In the genomic region with DNA sequence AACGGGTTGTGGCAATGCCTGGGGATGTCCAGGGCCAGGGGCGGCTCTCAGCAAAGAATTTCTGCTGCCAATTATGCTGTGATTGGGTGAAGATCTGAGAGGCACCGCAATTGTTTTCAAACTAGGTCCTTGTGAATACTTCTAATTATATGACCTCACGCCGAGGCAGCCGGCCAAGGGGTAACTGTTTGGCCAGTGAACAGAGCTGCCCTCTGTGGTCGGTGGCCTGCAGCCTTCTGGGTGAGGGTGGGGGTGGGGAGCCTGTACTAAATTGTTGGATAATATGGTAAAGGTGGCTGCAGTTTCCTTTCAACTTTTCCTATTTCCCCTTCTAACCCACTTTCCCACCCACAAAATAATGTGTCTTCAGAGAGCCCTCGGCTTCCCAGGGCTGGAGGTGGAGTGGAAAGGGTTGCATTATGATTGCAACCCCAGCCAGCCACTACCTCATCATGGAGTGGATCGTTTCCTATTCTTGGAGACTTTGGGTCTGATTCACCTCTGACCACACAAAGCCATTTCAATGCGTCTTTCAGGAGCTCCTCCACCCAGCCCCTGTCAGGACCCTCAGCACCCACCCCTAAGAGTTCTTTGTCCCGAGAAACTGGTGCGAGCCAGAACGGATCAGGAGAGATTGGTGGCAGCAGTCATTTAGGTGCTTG, we compare ENCODE assay signal across 17 cellular contexts. TPM values are rescaled to one million over a fixed set of nuclear protein-coding genes. Genes with fewer than 3 reads are reported as not detected.
A peak's percentile ranks its signal among the peaks of the same experiment; 100 is the strongest.
DNase-seq lines count a peak whose midpoint lies in the region; ATAC-seq and TF ChIP-seq lines count a peak whose summit lies in the region.
"Had no signal": no experiment of that assay in that cellular context is flagged by ENCODE, and none has a peak within 500 bp of the region (broad histone marks: within the 10 kb centered on the region; RNA-seq: fewer than 3 reads in every experiment).

No MANE protein-coding gene starts in this region.

- peak overlapping the region in 1 of 2 donors; percentile 16 for H3K27ac ChIP-seq in right atrium auricular region
- no peak overlapping the region for H3K27ac ChIP-seq in vagina
- H3K27ac ChIP-seq: A549, right lobe of liver had no signal

- H3K36me3 ChIP-seq in right atrium auricular region (no peaks in the 10 kb centered on the region), vagina (no peaks in the 10 kb centered on the region)
- H3K36me3 ChIP-seq: right lobe of liver had no signal

- intact Hi-C loops in vagina (cut with DNase I): no loop called here

- H3K4me1 ChIP-seq in right atrium auricular region (peaks cover 0 to 49% of the 10 kb centered on the region in 2 donors), vagina (peaks cover 27% of the 10 kb centered on the region)
- H3K4me1 ChIP-seq: A549, Caco-2, right lobe of liver had no signal

- H3K4me3 ChIP-seq in right atrium auricular region: no peak overlapping the region
- no peak overlapping the region for H3K4me3 ChIP-seq in vagina
- H3K4me3 ChIP-seq: A549, right lobe of liver had no signal

- H3K9me3 ChIP-seq in right atrium auricular region (no peaks in the 10 kb centered on the region), vagina (no peaks in the 10 kb centered on the region)
- H3K9me3 ChIP-seq: A549, Caco-2, right lobe of liver had no signal

- ATAC-seq in HG03460 (IDR thresholded peaks at IDR 0.05; ENCODE audit: unreplicated experiment): no peak
- ATAC-seq: A549, right lobe of liver had no signal

- TF ChIP-seq POLR2A in vagina (IDR thresholded peaks at IDR 0.05): no peak

- H3K27me3 ChIP-seq in right atrium auricular region: no peaks in the 10 kb centered on the region
- no peaks in the 10 kb centered on the region for H3K27me3 ChIP-seq in vagina
- H3K27me3 ChIP-seq: right lobe of liver had no signal

- peak; percentile 42 for DNase-seq in A172 (ENCODE audit: low spot score)
- DNase-seq in astrocyte of the hippocampus (ENCODE audit: low read depth, low spot score): peak; percentile 74
- DNase-seq in right atrium auricular region (ENCODE audit: low spot score): peak; percentile 74
- DNase-seq in occipital lobe (lab: John Stamatoyannopoulos, UW): peak; percentile 76
- no peak for DNase-seq in UCSD-AML1 (lab: John Stamatoyannopoulos, UW; ENCODE audit: unreplicated experiment)
- DNase-seq in DMS53 (lab: John Stamatoyannopoulos, UW): no peak
- DNase-seq in vagina (ENCODE audit: extremely low spot score in 2 of 2): no peak
- DNase-seq: activated CD4-positive, CD25-positive, alpha-beta regulatory T cell treated with anti-CD3 and anti-CD28 coated beads, Interleukin-2, amount 50 U/mL, for 72 hours; activated naive CD8-positive, alpha-beta T cell treated with anti-CD3 and anti-CD28 coated beads for 36 hours; Caco-2; cortex of kidney; NCI-H1417 treated with DMSO at 0.1 percent for 48 hours; right lobe of liver; stimulated activated naive CD4-positive, alpha-beta T cell treated with Interleukin-2 at 50 U/mL for 16 hours had no signal

- TF ChIP-seq CTCF in right atrium auricular region (IDR thresholded peaks at IDR 0.05) (no peak), vagina (IDR thresholded peaks at IDR 0.05) (no peak)

RNA-seq across cellular contexts. Expression of gene DNAI2, which starts 2.0 kb away (rescaled TPM):
- not detected in 2 replicates for total RNA-seq in A172 (2014; rRNA removed; shearing (Covaris generic))
- total RNA-seq in right atrium auricular region: not detected
- not detected for total RNA-seq in occipital lobe
- total RNA-seq in vagina: not detected
- total RNA-seq: activated naive CD8-positive, alpha-beta T cell treated with anti-CD3 and anti-CD28 coated beads for 36 hours; Caco-2; NCI-H460; right lobe of liver had no signal

RNA-seq across cellular contexts. Expression of gene KIF19, which starts 54.0 kb away (rescaled TPM):
- total RNA-seq in A172 (2014; rRNA removed; shearing (Covaris generic)): not detected in 2 replicates
- total RNA-seq in right atrium auricular region (under 1 TPM in 1 of 2 donors, not detected in 1; 0.30 TPM), occipital lobe (not detected), vagina (5.6 TPM)
- total RNA-seq: Caco-2, NCI-H460 had no signal

RNA-seq across cellular contexts. Expression of gene TTYH2, which starts 58.7 kb away (rescaled TPM):
- 0.72 and 1.3 TPM in 2 replicates for total RNA-seq in A172 (2014; rRNA removed; shearing (Covaris generic))
- 10 to 100 TPM; 18.2 to 26.0 TPM for total RNA-seq in right atrium auricular region
- 8.3 TPM for total RNA-seq in occipital lobe
- total RNA-seq in vagina: 3.4 TPM

Comparison
In these comparisons a context has a peak if more than half of its experiments do, and no peak if none do; other contexts are left out.
1. DNase-seq: peak in A172 (single experiment), astrocyte of the hippocampus (single experiment), right atrium auricular region (single experiment) and occipital lobe (single experiment); none in UCSD-AML1 (single experiment), DMS53 (single experiment) and vagina (0 of 2).